In genomic region chr19:48992571-48993174, GRCh38 we compare ENCODE assay signal across 2 cellular contexts.
TF ChIP-seq lines count a peak whose summit lies in the region.

No MANE protein-coding gene starts in this region.

TF ChIP-seq in A549, 52 proteins besides CTCF, POLR2A, EP300 and RAD21:
- TF ChIP-seq TFCP2L1 (CRISPR knock-in tag; IDR thresholded peaks at IDR 0.05) (no peak), NR3C1 (IDR thresholded peaks at IDR 0.05) (no peak), EHF (CRISPR knock-in tag; IDR thresholded peaks at IDR 0.05) (no peak), ZNF302 (CRISPR knock-in tag; IDR thresholded peaks at IDR 0.05) (no peak), ELK1 (IDR thresholded peaks at IDR 0.05; ENCODE audit: low read depth, low read length) (no peak), JUN (IDR thresholded peaks at IDR 0.05) (0 out of 5 replicates have a peak, but pooled peaks of 1 of the 2 experiments have one; percentile 10), CHD4 (IDR thresholded peaks at IDR 0.05; ENCODE audit: borderline replicate concordance) (no peak), CBX8 (IDR thresholded peaks at IDR 0.05) (no peak)

TF ChIP-seq in endothelial cell of umbilical vein, 7 proteins besides CTCF, POLR2A, EP300 and RAD21:
- TF ChIP-seq MAX (IDR thresholded peaks at IDR 0.05; ENCODE audit: insufficient read depth, insufficient read length) (no peak), POLR2AphosphoS5 (IDR thresholded peaks at IDR 0.05; ENCODE audit: insufficient read depth, low read depth, low read length) (no peak), GATA2 (IDR thresholded peaks at IDR 0.05; ENCODE audit: insufficient read depth, insufficient read length, low read depth, low read length) (no peak), MYC (IDR thresholded peaks at IDR 0.05; ENCODE audit: low read depth, low read length) (no peak), FOS (IDR thresholded peaks at IDR 0.05; ENCODE audit: borderline replicate concordance, insufficient read depth, low read length) (no peak), JUN (IDR thresholded peaks at IDR 0.05; ENCODE audit: borderline replicate concordance, insufficient read depth, insufficient read length, low read depth) (no peak), EZH2 (IDR thresholded peaks at IDR 0.05; ENCODE audit: borderline replicate concordance, low read depth, low read length, severe bottlenecking) (no peak)
